Comparison of ENCODE assay signal across 19 cellular contexts in genomic region chr5:5229405-5229804, GRCh38.
DNase-seq lines count a peak whose midpoint lies in the region; ATAC-seq, FAIRE-seq and TF ChIP-seq lines count a peak whose summit lies in the region.
"Had no signal": no experiment of that assay in that cellular context is flagged by ENCODE, and none has a peak within 500 bp of the region (broad histone marks: within the 10 kb centered on the region; RNA-seq: fewer than 3 reads in every experiment).

No MANE protein-coding gene starts in this region.

- H3K4me3 ChIP-seq in astrocyte of the cerebellum (ENCODE audit: low read depth, low read length): no peak overlapping the region
- H3K4me3 ChIP-seq in epithelial cell of esophagus (ENCODE audit: low read length): no peak overlapping the region
- H3K4me3 ChIP-seq: GM23248, PC-9, SJCRH30 had no signal

- peaks cover 2% of the 10 kb centered on the region for H3K9me3 Mint-ChIP-seq in glutamatergic neuron (ENCODE audit: unreplicated experiment)

- no peaks in the 10 kb centered on the region for H3K4me1 Mint-ChIP-seq in glutamatergic neuron (ENCODE audit: low read depth, unreplicated experiment)
- H3K4me1 Mint-ChIP-seq: CD14-positive monocyte had no signal

- H3K4me3 Mint-ChIP-seq in glutamatergic neuron (ENCODE audit: unreplicated experiment): no peak overlapping the region
- H3K4me3 Mint-ChIP-seq: CD14-positive monocyte had no signal

- DNase-seq in M059J (ENCODE audit: low read depth) (peak; percentile 61), astrocyte of the cerebellum (ENCODE audit: low read depth) (peak; percentile 47), epithelial cell of esophagus (ENCODE audit: low read depth) (peak; percentile 6), urothelium cell line (ENCODE audit: low spot score) (no peak), KG1 (lab: John Stamatoyannopoulos, UW) (no peak), glutamatergic neuron (no peak)
- DNase-seq: DND-41, GDM1, GM23248, HCEC 1CT, MV-4-11, NCI-H1417, NCI-H1930, NCI-H526, PC-9, SJCRH30 had no signal

- peaks cover 2% of the 10 kb centered on the region for H3K27me3 Mint-ChIP-seq in glutamatergic neuron (ENCODE audit: unreplicated experiment)

- H3K27ac Mint-ChIP-seq in glutamatergic neuron (ENCODE audit: unreplicated experiment): no peak overlapping the region
- H3K27ac Mint-ChIP-seq: CD14-positive monocyte had no signal

- H3K36me3 Mint-ChIP-seq in glutamatergic neuron (ENCODE audit: unreplicated experiment): peaks cover 6% of the 10 kb centered on the region
- H3K36me3 Mint-ChIP-seq: CD14-positive monocyte had no signal

- in situ Hi-C loops in astrocyte of the cerebellum (cut with HindIII; ENCODE audit: low sequenced_read_pairs): loop anchor here (5.0 kb wide), 1 partner anchor 52 kb away; no protein-coding TSS in a partner anchor

- peak; percentile 40 for FAIRE-seq in urothelium cell line (lab: Jason Lieb, UNC)
- FAIRE-seq: GM19239 had no signal

- TF ChIP-seq CTCF in astrocyte of the cerebellum (IDR thresholded peaks at IDR 0.05; ENCODE audit: low read depth, low read length, missing control alignments) (no peak), epithelial cell of esophagus (IDR thresholded peaks at IDR 0.05; ENCODE audit: insufficient read depth, low read depth, low read length, missing control alignments) (no peak), glutamatergic neuron (IDR thresholded peaks at IDR 0.05; ENCODE audit: partially characterized antibody, unreplicated experiment) (no peak)

- ATAC-seq in GM21576 (IDR thresholded peaks at IDR 0.05; ENCODE audit: unreplicated experiment): no peak

Comparison
In these comparisons a context has a peak if more than half of its experiments do, and no peak if none do; other contexts are left out.
1. DNase-seq: peak in M059J (single experiment), astrocyte of the cerebellum (single experiment) and epithelial cell of esophagus (single experiment); none in urothelium cell line (single experiment), KG1 (single experiment) and glutamatergic neuron (single experiment).